Comparison of ENCODE assay signal across 8 cellular contexts in genomic region chr16:18594880-18595279, GRCh38. TPM values are rescaled to one million over a fixed set of nuclear protein-coding genes. Genes with fewer than 3 reads are reported as not detected.
DNase-seq lines count a peak whose midpoint lies in the region; ATAC-seq, FAIRE-seq and TF ChIP-seq lines count a peak whose summit lies in the region.
"Not testable (repeated sequence)": the region's sequence is repeated elsewhere in the genome, so short reads cannot be mapped to it uniquely, and the experiment has no call there.

No MANE protein-coding gene starts in this region.

- FAIRE-seq in astrocyte (lab: Jason Lieb, UNC), result not testable (repeated sequence)

- H3K4me3 Mint-ChIP-seq in astrocyte (ENCODE audit: unreplicated experiment); stimulated activated naive B cell treated with anti-CD40 and anti-IgM and Interleukin-4, amounts not matched to agents 10 μg/mL and 1 μg/mL and 100 μg/mL, for 72 hours: not testable (repeated sequence)

- DNase-seq in Daoy (ENCODE audit: low read depth) (peak; percentile 82), GM23248 (peak; percentile 51), LHCN-M2 (ENCODE audit: low read depth) (peak; percentile 43), astrocyte (ENCODE audit: low read depth) (peak; percentile 6), fibroblast of peridontal ligament (ENCODE audit: extremely low read depth) (peak; percentile 5)
- not testable (repeated sequence) for DNase-seq in SK-N-SH, lower lobe of right lung
- DNase-seq in stimulated activated naive B cell treated with anti-CD40 and anti-IgM and Interleukin-4, amounts not matched to agents 10 μg/mL and 1 μg/mL and 100 μg/mL, for 72 hours, result peak; percentile 31

- H3K36me3 Mint-ChIP-seq in astrocyte (ENCODE audit: low read depth, unreplicated experiment); stimulated activated naive B cell treated with anti-CD40 and anti-IgM and Interleukin-4, amounts not matched to agents 10 μg/mL and 1 μg/mL and 100 μg/mL, for 72 hours: not testable (repeated sequence)

- in situ Hi-C loops in GM23248 (cut with MboI), result not testable (repeated sequence)

- H3K9me2 ChIP-seq in GM23248 (ENCODE audit: insufficient read depth); SK-N-SH: not testable (repeated sequence)

- H3K4me1 Mint-ChIP-seq in astrocyte (ENCODE audit: low read depth, unreplicated experiment), result not testable (repeated sequence)
- peaks cover 7 to 13% of the 10 kb centered on the region in 2 donors for H3K4me1 Mint-ChIP-seq in stimulated activated naive B cell treated with anti-CD40 and anti-IgM and Interleukin-4, amounts not matched to agents 10 μg/mL and 1 μg/mL and 100 μg/mL, for 72 hours

- CTCF ChIA-PET in SK-N-SH (lab: Yijun Ruan, JAX), result not testable (repeated sequence)

- intact Hi-C loops in lower lobe of right lung (cut with DNase I), result not testable (repeated sequence)

- not testable (repeated sequence) for TF ChIP-seq RAD21 in SK-N-SH (IDR thresholded peaks at IDR 0.05; ENCODE audit: low read length)

- TF ChIP-seq CTCF in SK-N-SH (IDR thresholded peaks at IDR 0.05); astrocyte (IDR thresholded peaks at IDR 0.05; ENCODE audit: insufficient read depth, low read depth, low read length); lower lobe of right lung (IDR thresholded peaks at IDR 0.05): not testable (repeated sequence)

- peak overlapping the region; percentile 30 for H3K27ac Mint-ChIP-seq in astrocyte (ENCODE audit: unreplicated experiment)
- not testable (repeated sequence) for H3K27ac Mint-ChIP-seq in stimulated activated naive B cell treated with anti-CD40 and anti-IgM and Interleukin-4, amounts not matched to agents 10 μg/mL and 1 μg/mL and 100 μg/mL, for 72 hours

- TF ChIP-seq EP300 in SK-N-SH (IDR thresholded peaks at IDR 0.05; ENCODE audit: borderline replicate concordance in 1 of 2, low read depth in 1 of 2, low read length in 1 of 2), result not testable (repeated sequence)

- not testable (repeated sequence) for H3F3A ChIP-seq in GM23248 (ENCODE audit: insufficient read depth); SK-N-SH (replicated peaks; ENCODE audit: insufficient read depth)

- H3K9ac ChIP-seq in GM23248; SK-N-SH; astrocyte (ENCODE audit: low read length): not testable (repeated sequence)

- not testable (repeated sequence) for H3K9me3 ChIP-seq in GM23248 (ENCODE audit: low read depth); SK-N-SH; astrocyte (ENCODE audit: insufficient read depth, low read depth, low read length); lower lobe of right lung

- POLR2A ChIA-PET in SK-N-SH (lab: Yijun Ruan, JAX), result not testable (repeated sequence)

- not testable (repeated sequence) for H2AFZ ChIP-seq in GM23248; SK-N-SH (ENCODE audit: low read depth); astrocyte (ENCODE audit: low read depth, low read length)

- WGBS in GM23248 (ENCODE audit: low coverage in 1 of 2, low lambda C conversion rate in 2 of 2, missing lambda C conversion rate in 2 of 2), 2 experiments, result 37 to 38% methylated on average over 5 of the region's 5 CpGs
- WGBS in SK-N-SH (ENCODE audit: low lambda C conversion rate), result 51% methylated on average over 5 of the region's 5 CpGs

- H3K9me3 Mint-ChIP-seq in astrocyte (ENCODE audit: unreplicated experiment); stimulated activated naive B cell treated with anti-CD40 and anti-IgM and Interleukin-4, amounts not matched to agents 10 μg/mL and 1 μg/mL and 100 μg/mL, for 72 hours: not testable (repeated sequence)

- not testable (repeated sequence) for H3K27me3 ChIP-seq in GM23248 (replicated peaks; ENCODE audit: insufficient read depth); SK-N-SH (ENCODE audit: insufficient read depth); astrocyte (ENCODE audit: insufficient read depth, low read length); lower lobe of right lung (ENCODE audit: low read depth)

- not testable (repeated sequence) for H3K4me2 ChIP-seq in GM23248 (ENCODE audit: unreplicated experiment); SK-N-SH; astrocyte (ENCODE audit: low read length)

- not testable (repeated sequence) for H4K20me1 ChIP-seq in GM23248 (ENCODE audit: insufficient read depth); SK-N-SH (ENCODE audit: insufficient read depth); astrocyte (ENCODE audit: insufficient read depth, low read length)

- H3K36me3 ChIP-seq in GM23248 (ENCODE audit: low read depth); SK-N-SH (replicated peaks in 1 of 2; ENCODE audit: control insufficient read depth in 1 of 2, insufficient read depth in 2 of 2, low read length in 1 of 2); astrocyte (ENCODE audit: insufficient read depth, low read length); lower lobe of right lung: not testable (repeated sequence)

- not testable (repeated sequence) for H3K27ac ChIP-seq in GM23248; SK-N-SH (ENCODE audit: low read depth in 2 of 2, low read length in 1 of 2); astrocyte (ENCODE audit: low read depth, low read length); lower lobe of right lung

- not testable (repeated sequence) for H3K4me1 ChIP-seq in GM23248 (ENCODE audit: insufficient read depth); SK-N-SH (ENCODE audit: control insufficient read depth in 1 of 2, insufficient read depth in 2 of 2, low read depth in 1 of 2, low read length in 1 of 2); astrocyte (ENCODE audit: insufficient read depth, low read length); lower lobe of right lung

- not testable (repeated sequence) for H3K79me2 ChIP-seq in GM23248 (ENCODE audit: insufficient read depth); SK-N-SH (ENCODE audit: insufficient read depth); astrocyte (ENCODE audit: insufficient read depth, low read length)

- ATAC-seq in lower lobe of right lung, result peak; percentile 42 to 49
- peak; percentile 73 to 84 for ATAC-seq in stimulated activated naive B cell treated with anti-CD40 and anti-IgM and Interleukin-4, amounts not matched to agents 10 μg/mL and 1 μg/mL and 100 μg/mL, for 72 hours (replicated peaks)

- H3K4me3 ChIP-seq in GM23248; SK-N-SH (ENCODE audit: low read depth in 2 of 2, low read length in 1 of 2); astrocyte (ENCODE audit: insufficient read depth, low read depth, low read length); lower lobe of right lung: not testable (repeated sequence)

- not testable (repeated sequence) for H3K27me3 Mint-ChIP-seq in astrocyte (ENCODE audit: low read depth, unreplicated experiment)
- H3K27me3 Mint-ChIP-seq in stimulated activated naive B cell treated with anti-CD40 and anti-IgM and Interleukin-4, amounts not matched to agents 10 μg/mL and 1 μg/mL and 100 μg/mL, for 72 hours, result peaks cover 11 to 12% of the 10 kb centered on the region in 2 donors

TF ChIP-seq in SK-N-SH, 30 proteins besides CTCF, POLR2A, EP300 and RAD21:
- TF ChIP-seq FOSL2 (IDR thresholded peaks at IDR 0.05; ENCODE audit: borderline replicate concordance, low read depth), result 0 out of 2 replicates have a peak, but pooled peaks have one; percentile 18

RNA-seq across cellular contexts. Expression of gene NOMO2, which starts 33.0 kb away (rescaled TPM):
- total RNA-seq in Daoy (2014; rRNA removed; shearing (Covaris generic)), result 76.6 and 77.5 TPM in 2 replicates
- 135 and 144 TPM in 2 replicates for total RNA-seq in GM23248 (2014; rRNA removed; shearing (Covaris generic))
- polyA plus RNA-seq in GM23248 (2016; fragmentation: Nextera tagmentation; extraction: Ambion mirVana) (135 and 139 TPM in 2 replicates), SK-N-SH (2012; rRNA removed) (178 and 202 TPM in 2 replicates)
- total RNA-seq in LHCN-M2 (2014; rRNA removed) (105 and 111 TPM in 2 replicates), astrocyte (269 and 307 TPM in 2 replicates), lower lobe of right lung (118 TPM)
- 128 TPM for polyA plus RNA-seq in LHCN-M2 (2012)
- polyA plus RNA-seq in SK-N-SH (2012; cell fraction: cytosol; rRNA removed), result 111 and 147 TPM in 2 replicates
- polyA plus RNA-seq in SK-N-SH (2012; cell fraction: nucleus; rRNA removed), result 147 and 193 TPM in 2 replicates
